In the genomic region with DNA sequence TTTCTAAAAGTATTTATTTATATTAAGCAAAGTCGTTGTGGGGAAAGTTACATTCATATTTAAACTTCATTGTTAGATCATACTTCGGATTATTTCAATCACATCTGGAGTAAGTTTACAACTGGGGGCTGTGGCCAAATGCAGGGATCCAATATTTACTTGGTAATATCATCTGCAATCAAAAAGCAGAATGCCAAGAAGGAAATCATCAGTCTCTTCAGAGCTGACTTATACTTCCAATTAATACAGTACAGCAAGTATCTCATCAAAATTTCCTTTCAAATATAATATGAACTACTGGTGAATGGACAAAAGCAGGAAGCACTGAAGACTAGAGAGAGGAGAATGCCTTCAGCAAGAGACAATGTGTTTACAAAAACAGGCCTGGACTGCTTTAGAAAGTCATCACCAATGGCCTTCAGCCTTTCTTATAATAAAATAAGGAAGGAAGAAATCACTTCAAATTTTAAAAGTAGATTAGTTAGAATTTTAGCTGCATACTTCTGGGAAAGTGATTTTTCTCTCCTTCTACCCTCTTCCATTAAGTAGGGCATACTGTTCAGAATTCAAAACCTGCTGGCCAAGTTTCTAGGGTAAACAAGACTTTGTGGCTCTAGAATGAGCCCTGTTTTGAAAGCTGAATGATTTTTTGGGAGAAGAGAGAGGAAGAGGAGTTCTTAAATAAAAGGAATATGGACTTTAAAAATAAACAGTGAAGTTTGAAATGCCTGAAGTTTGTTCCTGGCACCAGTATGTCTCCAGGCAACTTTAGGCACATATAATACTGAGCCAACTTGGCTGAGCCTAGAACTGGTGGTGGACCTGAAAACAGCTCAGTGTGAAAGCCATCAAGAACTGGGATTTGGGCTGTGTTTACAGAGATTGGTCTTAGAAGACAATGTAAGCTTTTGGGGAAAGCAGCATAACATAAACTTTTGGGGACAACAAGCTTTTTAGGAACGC, we compare ENCODE assay signal across 21 cellular contexts. TPM values are rescaled to one million over a fixed set of nuclear protein-coding genes. Genes with fewer than 3 reads are reported as not detected.
DNase-seq lines count a peak whose midpoint lies in the region; ATAC-seq and TF ChIP-seq lines count a peak whose summit lies in the region.
"Had no signal": no experiment of that assay in that cellular context is flagged by ENCODE, and none has a peak within 500 bp of the region (broad histone marks: within the 10 kb centered on the region; RNA-seq: fewer than 3 reads in every experiment).

No MANE protein-coding gene starts in this region.

- in situ Hi-C loops in gastrocnemius medialis (cut with MboI; ENCODE audit: low sequenced_read_pairs in 4 of 4), result no loop called here

- peak; percentile 85 for ATAC-seq in Right ventricle myocardium superior (ENCODE audit: poor library complexity)
- peak; percentile 95 for ATAC-seq in left lobe of liver
- ATAC-seq in gastrocnemius medialis, result no peak
- no peak for ATAC-seq in GM21367 (IDR thresholded peaks at IDR 0.05; ENCODE audit: unreplicated experiment)
- no peak for ATAC-seq in HG03045 (IDR thresholded peaks at IDR 0.05; ENCODE audit: unreplicated experiment)
- ATAC-seq: activated T-cell treated with anti-CD3 and anti-CD28 coated beads, Interleukin-2, amount 50 U/mL, for 4 hours had no signal

- TF ChIP-seq CTCF in gastrocnemius medialis (IDR thresholded peaks at IDR 0.05 in 4 of 5, conservative IDR thresholded peaks at IDR 0.05 in 1 of 5), result no peak

- no peak for TF ChIP-seq POLR2A in gastrocnemius medialis (IDR thresholded peaks at IDR 0.05)

- H3K4me1 ChIP-seq in gastrocnemius medialis, result peaks cover 5 to 8% of the 10 kb centered on the region in 2 donors

- H3K27ac ChIP-seq in gastrocnemius medialis, result peak overlapping the region in 3 of 4 donors; percentile 12 to 55 (median 35)

- H3K36me3 ChIP-seq in gastrocnemius medialis, result no peaks in the 10 kb centered on the region

- intact Hi-C loops in Right ventricle myocardium superior (cut with DNase I), result no loop called here
- intact Hi-C loops in cardiac septum (cut with DNase I), result no loop called here
- intact Hi-C loops in gastrocnemius medialis (cut with DNase I; ENCODE audit: low total_unique reads), result no loop called here

- H3K4me3 ChIP-seq in gastrocnemius medialis, result no peak overlapping the region
- H3K4me3 ChIP-seq: dorsolateral prefrontal cortex had no signal

- H3K27me3 ChIP-seq in gastrocnemius medialis, result no peaks in the 10 kb centered on the region
- H3K27me3 ChIP-seq: dorsolateral prefrontal cortex had no signal

- no peak for DNase-seq in Right ventricle myocardium superior
- no peak for DNase-seq in cardiac septum (ENCODE audit: low spot score)
- DNase-seq in left lobe of liver (ENCODE audit: low spot score), result peak; percentile 48
- DNase-seq in gastrocnemius medialis, result no peak
- DNase-seq in GM03348 (ENCODE audit: low spot score), result no peak
- DNase-seq in effector CD4-positive, alpha-beta T cell, result no peak
- DNase-seq: activated CD4-positive, alpha-beta T cell treated with anti-CD3 and anti-CD28 coated beads for 1 hour; activated CD8-positive, alpha-beta memory T cell treated with anti-CD3 and anti-CD28 coated beads for 24 hours; activated naive CD4-positive, alpha-beta T cell treated with anti-CD3 and anti-CD28 coated beads for 36 hours; activated T-cell treated with anti-CD3 and anti-CD28 coated beads, Interleukin-2, amount 50 U/mL, for 4 hours; DMS53; dorsolateral prefrontal cortex; GDM1; HCEC 1CT; NCI-H526 treated with DMSO at 0.1 percent for 48 hours; posterior cingulate gyrus had no signal

- H3K9me3 ChIP-seq in gastrocnemius medialis, result no peaks in the 10 kb centered on the region

RNA-seq across cellular contexts. Expression of gene MYOC, which starts 22.2 kb away (rescaled TPM):
- total RNA-seq in Right ventricle myocardium superior (2.1 TPM), cardiac septum (21.0 TPM), left lobe of liver (not detected), gastrocnemius medialis (10 to 100 TPM in 2 of 4 donors, 1 to 10 TPM in 2; 5.0 to 17.4 (median 8.6) TPM)
- total RNA-seq: activated naive CD4-positive, alpha-beta T cell treated with anti-CD3 and anti-CD28 coated beads for 36 hours; activated T-cell treated with anti-CD3 and anti-CD28 coated beads, Interleukin-2, amount 50 U/mL, for 4 hours; kidney epithelial cell had no signal

RNA-seq across cellular contexts. Expression of gene MYOCOS, which starts 52.7 kb away (rescaled TPM):
- total RNA-seq in Right ventricle myocardium superior, result not detected
- not detected for total RNA-seq in cardiac septum
- total RNA-seq in left lobe of liver, result not detected
- under 1 TPM in 1 of 4 donors, not detected in 3; 0.20 TPM for total RNA-seq in gastrocnemius medialis
- total RNA-seq: activated naive CD4-positive, alpha-beta T cell treated with anti-CD3 and anti-CD28 coated beads for 36 hours; frontal cortex; kidney epithelial cell; skeletal muscle tissue had no signal

Comparison
In these comparisons a context has a peak if more than half of its experiments do, and no peak if none do; other contexts are left out.
1. ATAC-seq: peak in Right ventricle myocardium superior (single experiment) and left lobe of liver (single experiment); none in gastrocnemius medialis (0 of 2), GM21367 (single experiment) and HG03045 (single experiment).